22 cellular contexts compared by ENCODE assay signal in the genomic region with DNA sequence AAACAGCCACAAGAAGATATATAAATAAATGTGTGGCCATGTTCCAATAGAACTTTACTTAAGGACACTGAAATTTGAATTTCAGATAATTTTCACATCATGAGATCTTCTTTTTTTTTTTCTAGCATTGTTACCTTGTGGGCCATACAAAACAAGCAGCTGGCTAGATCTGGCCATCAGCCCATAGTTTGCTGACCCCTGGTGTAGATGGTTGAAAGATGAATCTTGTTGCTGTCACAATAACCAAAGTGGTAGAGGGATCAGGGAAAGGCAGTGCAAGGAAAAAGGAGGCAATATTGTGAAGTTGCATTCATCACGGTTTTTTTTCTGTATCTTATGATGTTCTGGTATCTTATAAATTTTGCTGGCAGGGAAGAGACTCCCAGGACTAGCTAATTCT. TPM values are rescaled to one million over a fixed set of nuclear protein-coding genes. Genes with fewer than 3 reads are reported as not detected.
"Had no signal": no experiment of that assay in that cellular context is flagged by ENCODE, and none has a peak within 500 bp of the region (broad histone marks: within the 10 kb centered on the region; RNA-seq: fewer than 3 reads in every experiment).

No MANE protein-coding gene starts in this region.

- ATAC-seq: activated T-helper 17 cell treated with anti-CD3 and anti-CD28 coated beads, Interleukin-2, amount 50 U/mL, for 72 hours; psoas muscle; right cardiac atrium; stimulated activated naive CD8-positive, alpha-beta T cell treated with anti-CD3 and anti-CD28 coated beads, Interleukin-15, Interleukin-2, amounts not matched to agents 100 U/mL and 50 U/mL, for 24 hours had no signal

- H3K27me3 ChIP-seq: colonic mucosa, ovary, vagina had no signal

- H3K27ac Mint-ChIP-seq: activated CD4-positive, alpha-beta memory T cell treated with anti-CD3 and anti-CD28 coated beads for 36 hours; activated T-helper 17 cell treated with anti-CD3 and anti-CD28 coated beads, Interleukin-2, amount 50 U/mL, for 72 hours had no signal

- H3K27me3 Mint-ChIP-seq: activated CD4-positive, alpha-beta memory T cell treated with anti-CD3 and anti-CD28 coated beads for 36 hours; activated T-helper 17 cell treated with anti-CD3 and anti-CD28 coated beads, Interleukin-2, amount 50 U/mL, for 72 hours had no signal

- H3K4me3 Mint-ChIP-seq: activated CD4-positive, alpha-beta memory T cell treated with anti-CD3 and anti-CD28 coated beads for 36 hours; activated T-helper 17 cell treated with anti-CD3 and anti-CD28 coated beads, Interleukin-2, amount 50 U/mL, for 72 hours; brain; neural crest cell had no signal

- H3K9me3 ChIP-seq: colonic mucosa, ovary, psoas muscle, vagina had no signal

- H3K4me3 ChIP-seq: colonic mucosa, lung, ovary, psoas muscle, vagina had no signal

- H3K4me1 ChIP-seq: psoas muscle, vagina had no signal

- DNase-seq: activated CD4-positive, alpha-beta memory T cell treated with anti-CD3 and anti-CD28 coated beads for 36 hours; activated CD4-positive, alpha-beta T cell treated with anti-CD3 and anti-CD28 coated beads for 4 hours; activated naive CD4-positive, alpha-beta T cell treated with Interleukin-2 at 50 U/mL for 16 hours; anterior cingulate cortex; central memory CD4-positive, alpha-beta T cell; colonic mucosa; midbrain; ovary; psoas muscle; right cardiac atrium; stimulated activated CD4-positive, alpha-beta T cell treated with anti-CD3 and anti-CD28 coated beads, Interleukin-2, amount 100 ng/mL, for 24 hours; stimulated activated naive CD8-positive, alpha-beta T cell treated with anti-CD3 and anti-CD28 coated beads, Interleukin-15, Interleukin-2, amounts not matched to agents 100 U/mL and 50 U/mL, for 24 hours; T-helper 2 cell; trophoblast cell had no signal

- H3K4me1 Mint-ChIP-seq: activated T-helper 17 cell treated with anti-CD3 and anti-CD28 coated beads, Interleukin-2, amount 50 U/mL, for 72 hours had no signal

- H3K36me3 ChIP-seq: colonic mucosa, ovary had no signal

- FAIRE-seq: endometrium, frontal cortex had no signal

- H3K27ac ChIP-seq: colonic mucosa, ovary, psoas muscle, vagina had no signal

- H3K9me3 Mint-ChIP-seq: activated CD4-positive, alpha-beta memory T cell treated with anti-CD3 and anti-CD28 coated beads for 36 hours; activated T-helper 17 cell treated with anti-CD3 and anti-CD28 coated beads, Interleukin-2, amount 50 U/mL, for 72 hours had no signal

RNA-seq across cellular contexts. Expression of gene RASGEF1B, which starts 46.6 kb away (rescaled TPM):
- total RNA-seq: myocyte had no signal
